ENCODE assay signal across 34 cellular contexts in the genomic region with DNA sequence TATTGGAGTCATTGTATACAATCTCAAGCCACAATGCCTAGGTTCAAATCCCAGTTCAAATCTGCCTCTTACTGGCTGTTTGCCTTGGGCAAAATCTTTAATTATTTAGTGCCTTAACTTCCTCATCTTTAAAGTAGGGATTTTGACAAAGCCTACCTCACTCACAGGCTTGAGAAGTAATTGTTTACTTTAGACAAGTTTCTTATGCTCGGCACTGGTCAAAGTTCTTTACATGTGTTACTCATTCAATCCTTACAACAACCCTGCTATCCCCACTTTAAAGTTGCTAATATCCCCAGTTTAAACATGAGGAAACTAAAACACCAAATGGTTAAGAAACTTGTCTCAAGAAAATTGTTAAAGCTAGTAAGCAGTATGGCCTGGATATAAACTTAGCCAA.
"Had no signal": no experiment of that assay in that cellular context is flagged by ENCODE, and none has a peak within 500 bp of the region (broad histone marks: within the 10 kb centered on the region; RNA-seq: fewer than 3 reads in every experiment).

No MANE protein-coding gene starts in this region.

- H3K4me1 ChIP-seq: ascending aorta, Peyer's patch, SJSA1 had no signal

- H3K9me3 Mint-ChIP-seq: activated CD4-positive, alpha-beta T cell treated with anti-CD3 and anti-CD28 coated beads, Interleukin-2, amount 10 ng/mL, durations not matched to agents 24 days and 14 days; activated CD8-positive, alpha-beta T cell treated with anti-CD3 and anti-CD28 coated beads for 36 hours; activated naive CD4-positive, alpha-beta T cell treated with anti-CD3 and anti-CD28 coated beads, Interleukin-2, amount 50 U/mL, for 24 hours; activated naive CD8-positive, alpha-beta T cell treated with anti-CD3 and anti-CD28 coated beads, Interleukin-2, amount 10 ng/mL, durations not matched to agents 7 days and 5 days; T-helper 1 cell treated with Interleukin-12 subunit alpha and Interleukin-12 subunit beta and Interleukin-4 antibody, amounts not matched to agents 30 μg/mL and 1 μg/mL, for 36 hours; T-helper 2 cell treated with Interferon-gamma antibody and Interleukin-4, amounts not matched to agents 5 μg/mL and 100 μg/mL, for 36 hours had no signal

- H3K4me3 Mint-ChIP-seq: activated CD4-positive, alpha-beta T cell treated with anti-CD3 and anti-CD28 coated beads, Interleukin-2, amount 10 ng/mL, durations not matched to agents 24 days and 14 days; activated CD8-positive, alpha-beta T cell treated with anti-CD3 and anti-CD28 coated beads for 36 hours; activated naive CD4-positive, alpha-beta T cell treated with anti-CD3 and anti-CD28 coated beads, Interleukin-2, amount 50 U/mL, for 24 hours; activated naive CD8-positive, alpha-beta T cell treated with anti-CD3 and anti-CD28 coated beads, Interleukin-2, amount 10 ng/mL, durations not matched to agents 7 days and 5 days; activated T-cell treated with anti-CD3 and anti-CD28 coated beads, Interleukin-2, amount 50 U/mL, for 72 hours; activated T-helper 17 cell treated with anti-CD3 and anti-CD28 coated beads, Interleukin-2, amount 50 U/mL, for 72 hours; T-helper 1 cell treated with Interleukin-12 subunit alpha and Interleukin-12 subunit beta and Interleukin-4 antibody, amounts not matched to agents 30 μg/mL and 1 μg/mL, for 36 hours; T-helper 2 cell treated with Interferon-gamma antibody and Interleukin-4, amounts not matched to agents 5 μg/mL and 100 μg/mL, for 36 hours had no signal

- H3K4me1 Mint-ChIP-seq: activated CD4-positive, alpha-beta T cell treated with anti-CD3 and anti-CD28 coated beads, Interleukin-2, amount 10 ng/mL, durations not matched to agents 24 days and 14 days; activated naive CD4-positive, alpha-beta T cell treated with anti-CD3 and anti-CD28 coated beads, Interleukin-2, amount 50 U/mL, for 24 hours; activated naive CD8-positive, alpha-beta T cell treated with anti-CD3 and anti-CD28 coated beads, Interleukin-2, amount 10 ng/mL, durations not matched to agents 7 days and 5 days; activated T-helper 17 cell treated with anti-CD3 and anti-CD28 coated beads, Interleukin-2, amount 50 U/mL, for 72 hours had no signal

- H3K36me3 Mint-ChIP-seq: activated naive CD4-positive, alpha-beta T cell treated with anti-CD3 and anti-CD28 coated beads, Interleukin-2, amount 50 U/mL, for 24 hours; activated naive CD8-positive, alpha-beta T cell treated with anti-CD3 and anti-CD28 coated beads, Interleukin-2, amount 10 ng/mL, durations not matched to agents 7 days and 5 days had no signal

- H3K9me3 ChIP-seq: ascending aorta, MG63, Peyer's patch, SJSA1, SK-N-SH had no signal

- H3K4me3 ChIP-seq: ascending aorta, MG63, Peyer's patch, SJSA1 had no signal

- H3K27ac ChIP-seq: ascending aorta, Peyer's patch, SJSA1 had no signal

- DNase-seq: activated CD4-positive, alpha-beta T cell treated with anti-CD3 and anti-CD28 coated beads, Interleukin-2, amount 10 ng/mL, durations not matched to agents 24 days and 14 days; activated CD4-positive, alpha-beta T cell treated with anti-CD3 and anti-CD28 coated beads, Interleukin-2, amount 50 U/mL, for 4 hours; activated CD8-positive, alpha-beta T cell treated with anti-CD3 and anti-CD28 coated beads for 36 hours; activated effector memory CD4-positive, alpha-beta T cell treated with anti-CD3 and anti-CD28 coated beads, Interleukin-2, amount 50 U/mL, for 16 hours; activated naive CD4-positive, alpha-beta T cell; activated naive CD8-positive, alpha-beta T cell treated with anti-CD3 and anti-CD28 coated beads, Interleukin-2, amount 10 ng/mL, durations not matched to agents 7 days and 5 days; activated T-cell treated with anti-CD3 and anti-CD28 coated beads, Interleukin-2, amount 50 U/mL, for 1 hour; activated T-cell treated with anti-CD3 and anti-CD28 coated beads, Interleukin-2, amount 50 U/mL, for 72 hours; amygdala; Karpas-422; KBM-7; MG63; NCI-H1048; NCI-H1105 treated with DMSO at 0.1 percent for 48 hours; NCI-H1436; NCI-H1694; NCI-H1930; NCI-H2081 treated with DMSO at 0.1 percent for 48 hours; NCI-H226; NCI-H446 treated with DMSO at 0.1 percent for 48 hours; NCI-H524; NCI-H69; PC-3; Peyer's patch; RPMI8226; SHP77 treated with DMSO at 0.1 percent for 48 hours; SK-N-SH had no signal

- H3K36me3 ChIP-seq: ascending aorta, MG63, Peyer's patch, SJSA1 had no signal

- H3K27me3 Mint-ChIP-seq: activated CD4-positive, alpha-beta T cell treated with anti-CD3 and anti-CD28 coated beads, Interleukin-2, amount 10 ng/mL, durations not matched to agents 24 days and 14 days; activated naive CD4-positive, alpha-beta T cell treated with anti-CD3 and anti-CD28 coated beads, Interleukin-2, amount 50 U/mL, for 24 hours; activated naive CD8-positive, alpha-beta T cell treated with anti-CD3 and anti-CD28 coated beads, Interleukin-2, amount 10 ng/mL, durations not matched to agents 7 days and 5 days; activated T-helper 17 cell treated with anti-CD3 and anti-CD28 coated beads, Interleukin-2, amount 50 U/mL, for 72 hours had no signal

- FAIRE-seq: TTC549 had no signal

- ATAC-seq: activated CD8-positive, alpha-beta T cell treated with anti-CD3 and anti-CD28 coated beads for 36 hours; activated T-cell treated with anti-CD3 and anti-CD28 coated beads, Interleukin-2, amount 50 U/mL, for 72 hours; activated T-helper 17 cell treated with anti-CD3 and anti-CD28 coated beads, Interleukin-2, amount 50 U/mL, for 72 hours had no signal

- H3K27me3 ChIP-seq: ascending aorta, MG63, Peyer's patch, SJSA1 had no signal

- H3K27ac Mint-ChIP-seq: activated CD4-positive, alpha-beta T cell treated with anti-CD3 and anti-CD28 coated beads, Interleukin-2, amount 10 ng/mL, durations not matched to agents 24 days and 14 days; activated CD8-positive, alpha-beta T cell treated with anti-CD3 and anti-CD28 coated beads for 36 hours; activated naive CD4-positive, alpha-beta T cell treated with anti-CD3 and anti-CD28 coated beads, Interleukin-2, amount 50 U/mL, for 24 hours; activated naive CD8-positive, alpha-beta T cell treated with anti-CD3 and anti-CD28 coated beads, Interleukin-2, amount 10 ng/mL, durations not matched to agents 7 days and 5 days; activated T-cell treated with anti-CD3 and anti-CD28 coated beads, Interleukin-2, amount 50 U/mL, for 72 hours; activated T-helper 17 cell treated with anti-CD3 and anti-CD28 coated beads, Interleukin-2, amount 50 U/mL, for 72 hours; T-helper 1 cell treated with Interleukin-12 subunit alpha and Interleukin-12 subunit beta and Interleukin-4 antibody, amounts not matched to agents 30 μg/mL and 1 μg/mL, for 36 hours; T-helper 2 cell treated with Interferon-gamma antibody and Interleukin-4, amounts not matched to agents 5 μg/mL and 100 μg/mL, for 36 hours had no signal
